ENCODE assay signal across 13 cellular contexts in the genomic region with DNA sequence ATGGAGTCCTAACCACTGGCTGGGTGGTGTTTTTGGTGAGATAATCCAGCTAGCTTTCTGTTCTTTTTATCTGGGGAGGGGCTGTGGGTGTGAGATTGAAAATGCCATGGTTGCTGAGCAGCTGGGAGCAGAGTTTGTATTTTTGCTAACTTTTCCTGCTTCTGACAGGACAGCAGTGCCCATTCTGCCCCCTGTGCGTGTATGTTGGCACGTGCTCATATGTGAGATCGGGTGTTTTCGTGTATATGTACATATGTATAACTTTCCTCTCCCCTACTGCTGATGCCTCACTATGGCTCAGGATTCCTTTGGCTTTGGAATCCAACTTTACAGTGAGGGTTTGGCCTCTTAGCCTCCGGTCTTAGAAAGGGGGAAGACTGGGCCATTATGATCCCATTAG. TPM values are rescaled to one million over a fixed set of nuclear protein-coding genes. Genes with fewer than 3 reads are reported as not detected.
DNase-seq lines count a peak whose midpoint lies in the region; ATAC-seq and TF ChIP-seq lines count a peak whose summit lies in the region.
"Had no signal": no experiment of that assay in that cellular context is flagged by ENCODE, and none has a peak within 500 bp of the region (broad histone marks: within the 10 kb centered on the region; RNA-seq: fewer than 3 reads in every experiment).

No MANE protein-coding gene starts in this region.

- H3K27me3 Mint-ChIP-seq in endothelial cell (ENCODE audit: unreplicated experiment): peaks cover 29% of the 10 kb centered on the region
- H3K27me3 Mint-ChIP-seq: B cell had no signal

- H3K4me1 Mint-ChIP-seq in endothelial cell (ENCODE audit: unreplicated experiment): peaks cover 59% of the 10 kb centered on the region

- DNase-seq in ascending aorta (ENCODE audit: low spot score in 2 of 2) (no peak), endothelial cell (ENCODE audit: low spot score) (no peak), thoracic aorta (ENCODE audit: low spot score) (no peak), GM19240 (ENCODE audit: insufficient read length, low spot score) (no peak), cerebellar nuclear complex (lab: John Stamatoyannopoulos, UW) (no peak)
- DNase-seq: activated CD4-positive, CD25-positive, alpha-beta regulatory T cell treated with anti-CD3 and anti-CD28 coated beads, Interleukin-2, amount 50 U/mL, for 72 hours; NCI-H1694 treated with DMSO at 0.1 percent for 48 hours; NCI-H446; SHP77 treated with DMSO at 0.1 percent for 48 hours; T-helper 2 cell had no signal

- H3K9me3 ChIP-seq in ascending aorta (no peaks in the 10 kb centered on the region), mucosa of stomach (ENCODE audit: control insufficient read depth, low read length) (no peaks in the 10 kb centered on the region), thoracic aorta (no peaks in the 10 kb centered on the region)

- peak overlapping the region; percentile 13 for H3K9ac ChIP-seq in mucosa of stomach (ENCODE audit: low read length)

- no peaks in the 10 kb centered on the region for H3K9me3 Mint-ChIP-seq in endothelial cell (ENCODE audit: unreplicated experiment)

- peaks cover 12 to 23% of the 10 kb centered on the region in 2 donors for H3K4me1 ChIP-seq in ascending aorta
- peaks cover 13% of the 10 kb centered on the region for H3K4me1 ChIP-seq in mucosa of stomach (ENCODE audit: control insufficient read depth, insufficient read depth, low read length)
- peaks cover 23 to 55% of the 10 kb centered on the region in 2 donors for H3K4me1 ChIP-seq in thoracic aorta (ENCODE audit: control insufficient read depth in 1 of 2, low read depth in 2 of 2)

- peak overlapping the region; percentile 19 to 37 for H3K4me3 ChIP-seq in ascending aorta
- H3K4me3 ChIP-seq in mucosa of stomach (ENCODE audit: low read length): no peak overlapping the region
- H3K4me3 ChIP-seq in thoracic aorta: peak overlapping the region; percentile 22

- no peak for ATAC-seq in thoracic aorta (ENCODE audit: insufficient number of reproducible peaks, low FRiP score, low read depth)
- no peak for ATAC-seq in GM18907 (IDR thresholded peaks at IDR 0.05; ENCODE audit: unreplicated experiment)

- H3K27me3 ChIP-seq in ascending aorta: no peaks in the 10 kb centered on the region
- H3K27me3 ChIP-seq in mucosa of stomach (ENCODE audit: control insufficient read depth, insufficient read depth, low read length): no peaks in the 10 kb centered on the region
- H3K27me3 ChIP-seq in thoracic aorta (replicated peaks; ENCODE audit: insufficient read depth): no peaks in the 10 kb centered on the region

- peak overlapping the region; percentile 100 for H3K27ac Mint-ChIP-seq in endothelial cell (ENCODE audit: unreplicated experiment)
- H3K27ac Mint-ChIP-seq: B cell had no signal

- H3K36me3 ChIP-seq in ascending aorta (peaks cover 12 to 23% of the 10 kb centered on the region in 2 donors), mucosa of stomach (ENCODE audit: control insufficient read depth, insufficient read depth, low read length) (no peaks in the 10 kb centered on the region), thoracic aorta (peaks cover 13% of the 10 kb centered on the region)

- H3K4me3 Mint-ChIP-seq in endothelial cell (ENCODE audit: unreplicated experiment): peak overlapping the region; percentile 100
- H3K4me3 Mint-ChIP-seq: B cell had no signal

- intact Hi-C loops in ascending aorta (cut with DNase I): no loop called here

- H3K27ac ChIP-seq in ascending aorta (peak overlapping the region; percentile 90 to 96), thoracic aorta (peak overlapping the region; percentile 93 to 96)

- no peak for TF ChIP-seq CTCF in ascending aorta (IDR thresholded peaks at IDR 0.05)
- TF ChIP-seq CTCF in endothelial cell (IDR thresholded peaks at IDR 0.05; ENCODE audit: unreplicated experiment): no peak
- TF ChIP-seq CTCF in thoracic aorta (IDR thresholded peaks at IDR 0.05): no peak

- peaks cover 52% of the 10 kb centered on the region for H3K36me3 Mint-ChIP-seq in endothelial cell (ENCODE audit: low read depth, unreplicated experiment)

RNA-seq across cellular contexts. Expression of a gene that starts 38.3 kb away (rescaled TPM):
- total RNA-seq in ascending aorta (125 TPM), endothelial cell (ENCODE audit: unreplicated experiment) (474 TPM), thoracic aorta (100 to 1,000 TPM; 170 to 202 TPM)
